8 cellular contexts compared by ENCODE assay signal in the genomic region with DNA sequence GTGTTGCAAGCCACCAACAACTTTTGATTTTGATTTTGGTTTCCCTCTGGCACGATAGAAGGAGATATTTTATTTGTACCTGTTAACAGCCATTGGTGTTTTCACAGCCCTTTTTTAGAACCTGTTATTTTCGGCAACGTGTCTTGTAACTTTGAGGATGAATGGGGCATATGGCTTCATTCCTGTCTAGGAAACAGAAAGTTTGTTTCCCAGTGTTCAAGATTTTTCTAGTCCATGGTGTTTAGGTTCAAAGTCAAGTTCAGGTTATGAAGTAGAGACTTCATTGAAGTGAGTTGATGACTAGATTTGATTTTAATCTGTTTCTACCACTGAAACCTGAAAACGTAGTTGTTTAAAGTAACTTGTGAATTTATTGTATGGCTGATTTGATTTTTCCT. TPM values are rescaled to one million over a fixed set of nuclear protein-coding genes. Genes with fewer than 3 reads are reported as not detected.
A peak's percentile ranks its signal among the peaks of the same experiment; 100 is the strongest.
DNase-seq lines count a peak whose midpoint lies in the region; ATAC-seq and TF ChIP-seq lines count a peak whose summit lies in the region.

No MANE protein-coding gene starts in this region.

- H3K27me3 Mint-ChIP-seq in naive thymus-derived CD8-positive, alpha-beta T cell, result peaks cover 0 to 7% (median 0%) of the 10 kb centered on the region in 5 donors

- intact Hi-C loops in colonic mucosa (cut with DNase I), result no loop called here

- peak overlapping the region; percentile 88 to 99 (median 96) for H3K4me3 Mint-ChIP-seq in naive thymus-derived CD8-positive, alpha-beta T cell

- peak overlapping the region; percentile 90; the same call in 1 of the 2 replicates for H2AFZ ChIP-seq in Karpas-422 (ENCODE audit: low read length)

- no peaks in the 10 kb centered on the region for H4K20me1 ChIP-seq in Karpas-422 (ENCODE audit: insufficient read depth, low read depth, low read length)

- H3K79me2 ChIP-seq in Karpas-422 (ENCODE audit: low read length), result no peaks in the 10 kb centered on the region

- H3K4me1 ChIP-seq in Karpas-422 (ENCODE audit: low read length) (peaks cover 42% of the 10 kb centered on the region), colonic mucosa (no peaks in the 10 kb centered on the region)

- no peak for ATAC-seq in naive thymus-derived CD8-positive, alpha-beta T cell
- ATAC-seq in HG03354 (IDR thresholded peaks at IDR 0.05; ENCODE audit: poor library complexity, severe bottlenecking, unreplicated experiment) (no peak), HG03159 (IDR thresholded peaks at IDR 0.05; ENCODE audit: unreplicated experiment) (no peak), GM19467 (IDR thresholded peaks at IDR 0.05; ENCODE audit: unreplicated experiment) (no peak)

- H3K36me3 Mint-ChIP-seq in naive thymus-derived CD8-positive, alpha-beta T cell, result no peaks in the 10 kb centered on the region

- H3K9ac ChIP-seq in Karpas-422 (ENCODE audit: low read length), result peak overlapping the region; percentile 74
- peak overlapping the region in 1 of 2 donors; percentile 87 for H3K9ac ChIP-seq in colonic mucosa (ENCODE audit: low read depth in 2 of 2, low read length in 2 of 2)

- H3K9me3 Mint-ChIP-seq in naive thymus-derived CD8-positive, alpha-beta T cell, result no peaks in the 10 kb centered on the region

- TF ChIP-seq CTCF in AG04450 (IDR thresholded peaks at IDR 0.05; ENCODE audit: low read depth, low read length) (no peak), colonic mucosa (IDR thresholded peaks at IDR 0.05) (no peak)

- H3K27me3 ChIP-seq in AG04450 (ENCODE audit: control insufficient read depth, insufficient read depth, low read length) (no peaks in the 10 kb centered on the region), Karpas-422 (ENCODE audit: low read length) (no peaks in the 10 kb centered on the region), colonic mucosa (no peaks in the 10 kb centered on the region)

- no peaks in the 10 kb centered on the region for H3K9me2 ChIP-seq in Karpas-422 (replicated peaks; ENCODE audit: insufficient read depth, low read length)

- H3K27ac Mint-ChIP-seq in naive thymus-derived CD8-positive, alpha-beta T cell, result peak overlapping the region; percentile 96 to 100 (median 98)

- peak overlapping the region; percentile 92 for H3K4me2 ChIP-seq in Karpas-422 (ENCODE audit: low read depth, low read length, poor library complexity, severe bottlenecking)

- POLR2A ChIA-PET in AG04450 (lab: Yijun Ruan, JAX), result interaction anchor here (0.6 to 1.6 kb wide), 4 partner anchors 16 to 53 kb away, joined by 4 to 6 read pairs (median 5); no protein-coding TSS in a partner anchor
- POLR2A ChIA-PET in naive thymus-derived CD8-positive, alpha-beta T cell (lab: Charles Lee), result interaction anchor here (1.7 to 1.9 kb wide), 2 partner anchors 106 to 122 kb away, joined by 10 to 19 read pairs; partner anchors contain the start of gene FAM98A

- H3K27ac ChIP-seq in AG04450 (ENCODE audit: low read depth, low read length) (peak overlapping the region; percentile 89), Karpas-422 (ENCODE audit: low read length) (peak overlapping the region; percentile 87), colonic mucosa (peak overlapping the region; percentile 28)

- DNase-seq in AG04450 (ENCODE audit: low read depth, low spot score) (no peak), Karpas-422 (no peak), colonic mucosa (no peak), T-helper 9 cell (no peak)
- no peak for DNase-seq in naive thymus-derived CD8-positive, alpha-beta T cell

- H3K36me3 ChIP-seq in Karpas-422 (ENCODE audit: insufficient read depth, low read length), result no peaks in the 10 kb centered on the region
- H3K36me3 ChIP-seq in colonic mucosa, result no peaks in the 10 kb centered on the region

- H3K9me3 ChIP-seq in AG04450 (ENCODE audit: control insufficient read depth, insufficient read depth, low read length) (no peaks in the 10 kb centered on the region), Karpas-422 (ENCODE audit: low read length) (no peaks in the 10 kb centered on the region), colonic mucosa (no peaks in the 10 kb centered on the region)

- H3K4me3 ChIP-seq in AG04450 (ENCODE audit: low read depth, low read length) (peak overlapping the region; percentile 73), Karpas-422 (ENCODE audit: low read length) (peak overlapping the region; percentile 72), colonic mucosa (peak overlapping the region; percentile 33)

- CTCF ChIA-PET in AG04450 (lab: Charles Lee), result interaction anchor here (0.5 to 1.7 kb wide), 11 partner anchors 9 to 1304 kb away, joined by 3 to 15 read pairs (median 8); no protein-coding TSS in a partner anchor

- H3K4me1 Mint-ChIP-seq in naive thymus-derived CD8-positive, alpha-beta T cell, result peaks cover 22 to 49% (median 26%) of the 10 kb centered on the region in 4 donors

RNA-seq across cellular contexts. Expression of gene RASGRP3, which starts 0.3 kb away (rescaled TPM):
- polyA plus RNA-seq in AG04450 (2011; rRNA removed), result 1.1 and 1.4 TPM in 2 replicates
- 0.83 and 2.5 TPM in 2 replicates for polyA minus RNA-seq in AG04450 (2011; rRNA and poly(A)+ RNA removed)
- total RNA-seq in Karpas-422 (2014; rRNA removed; shearing (Covaris generic); ENCODE audit: low replicate concordance), result 15.3 and 19.3 TPM in 2 replicates
- 1 to 10 TPM; 3.6 to 3.9 TPM for total RNA-seq in colonic mucosa
- total RNA-seq in naive thymus-derived CD8-positive, alpha-beta T cell, result 1 to 10 TPM; 2.2 to 3.7 TPM
- 1 to 10 TPM in 2 of 3 donors, under 1 TPM in 1; 0.68 to 3.6 (median 1.1) TPM for polyA plus RNA-seq in naive thymus-derived CD8-positive, alpha-beta T cell

Comparison
In these comparisons a context has a peak if more than half of its experiments do, and no peak if none do; other contexts are left out.
1. H3K27ac ChIP-seq: peak in every context shown above with its lines; median percentile 89 in AG04450; 87 in Karpas-422; 28 in colonic mucosa.